Comparison of ENCODE assay signal across 30 cellular contexts in the genomic region with DNA sequence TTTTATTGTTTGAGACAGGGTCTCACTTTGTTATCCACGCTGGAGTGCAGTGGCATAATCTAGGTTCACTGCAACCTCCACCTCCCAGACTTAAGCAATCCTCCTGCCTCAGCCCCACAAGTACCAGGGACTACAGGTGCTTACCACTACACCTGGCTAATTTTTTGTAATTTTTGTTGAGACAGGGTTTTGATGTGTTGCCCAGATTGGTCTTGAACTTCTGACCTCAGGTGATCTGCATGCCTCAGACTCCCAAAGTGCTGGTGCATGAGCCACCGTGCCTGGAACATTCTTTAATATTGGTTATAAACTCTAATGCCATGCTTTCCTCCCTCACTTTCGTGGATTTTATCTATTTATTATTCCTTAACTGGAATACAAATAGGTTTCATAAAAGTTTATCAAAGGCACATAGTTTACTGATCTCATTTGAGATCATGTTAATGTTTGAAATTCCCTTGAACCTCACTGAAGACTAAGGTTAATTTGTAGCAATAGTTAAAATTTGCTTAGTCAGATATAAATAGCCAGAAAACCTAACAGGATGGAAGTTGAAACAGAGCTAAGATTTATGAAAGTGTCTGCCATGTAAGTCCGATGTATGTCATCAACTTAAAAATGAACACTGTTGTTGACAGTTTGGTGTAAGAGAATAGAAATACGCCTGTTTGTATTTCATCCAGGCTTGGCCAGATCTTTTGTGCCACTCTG. TPM values are rescaled to one million over a fixed set of nuclear protein-coding genes. Genes with fewer than 3 reads are reported as not detected.
DNase-seq lines count a peak whose midpoint lies in the region; ATAC-seq, FAIRE-seq and TF ChIP-seq lines count a peak whose summit lies in the region.
"Had no signal": no experiment of that assay in that cellular context is flagged by ENCODE, and none has a peak within 500 bp of the region (broad histone marks: within the 10 kb centered on the region; RNA-seq: fewer than 3 reads in every experiment).

No MANE protein-coding gene starts in this region.

- intact Hi-C loops in heart left ventricle (cut with DNase I), result no loop called here
- intact Hi-C loops in K562 (cut with micrococcal nuclease), result no loop called here
- intact Hi-C loops in lower lobe of right lung (cut with DNase I), result no loop called here
- intact Hi-C loops in kidney (cut with DNase I), result no loop called here

- ATAC-seq in heart left ventricle (no peak), K562 (no peak), lower lobe of right lung (peak; percentile 13 to 23), HG02642 (IDR thresholded peaks at IDR 0.05; ENCODE audit: poor library complexity, unreplicated experiment) (no peak)
- ATAC-seq: gastrocnemius medialis had no signal

- WGBS in heart left ventricle, 4 donors, result 88 to 95% (median 91%) methylated on average over 5 of the region's 5 CpGs
- 87% methylated on average over 5 of the region's 5 CpGs for WGBS in K562 (ENCODE audit: insufficient coverage, low coverage, missing lambda C conversion rate)

- CTCF ChIA-PET in K562 (lab: Yijun Ruan, JAX; ENCODE audit: low intra/inter-chr PET ratio), result no interaction called here

- no peak for TF ChIP-seq RAD21 in K562 (CRISPR knock-in tag; conservative IDR thresholded peaks at IDR 0.05 in 1 of 2, IDR thresholded peaks at IDR 0.05 in 1 of 2)

- DNase-seq in cardiac muscle cell (ENCODE audit: low read depth in 1 of 2, low spot score in 1 of 2), result no peak
- DNase-seq in heart left ventricle, result no peak
- no peak for DNase-seq in K562 (ENCODE audit: extremely low read depth in 1 of 4, low spot score in 3 of 4)
- DNase-seq in lower lobe of right lung, result no peak
- DNase-seq in GM03348 (ENCODE audit: low spot score), result no peak
- no peak for DNase-seq in kidney
- DNase-seq in GM12891 (ENCODE audit: insufficient read length, low spot score), result no peak
- DNase-seq: activated CD8-positive, alpha-beta memory T cell treated with anti-CD3 and anti-CD28 coated beads for 24 hours; activated effector memory CD4-positive, alpha-beta T cell treated with Interleukin-2 at 50 U/mL for 16 hours; activated T-cell treated with anti-CD3 and anti-CD28 coated beads for 4 hours; AML-193; CD4-positive, alpha-beta T cell; dermis blood vessel endothelial cell; gastrocnemius medialis; HFFc6; NCI-H1092; NCI-H187; NCI-H2171; NCI-H510A; PC-9; Right ventricle myocardium superior; small intestine; stimulated activated naive CD4-positive, alpha-beta T cell; T-helper 2 cell; testis had no signal

- no peak overlapping the region for H2AFZ ChIP-seq in K562 (ENCODE audit: low read depth, low read length)
- H2AFZ ChIP-seq: PC-9 had no signal

- no peak overlapping the region for H3K4me2 ChIP-seq in K562 (ENCODE audit: insufficient read depth, low read length)

- H3K9me3 ChIP-seq in cardiac muscle cell (ENCODE audit: low read depth) (no peaks in the 10 kb centered on the region), heart left ventricle (no peaks in the 10 kb centered on the region), K562 (replicated peaks; ENCODE audit: control insufficient read depth, insufficient read depth, low read depth, low read length) (no peaks in the 10 kb centered on the region; the same call in 1 of the 2 replicates), lower lobe of right lung (no peaks in the 10 kb centered on the region), kidney (ENCODE audit: control insufficient read depth in 1 of 2, low read length in 2 of 2) (no peaks in the 10 kb centered on the region)
- H3K9me3 ChIP-seq: gastrocnemius medialis, testis had no signal

- H3K9me1 ChIP-seq in K562 (ENCODE audit: control insufficient read depth, insufficient read depth, low read length), result no peaks in the 10 kb centered on the region

- BruUV-seq in K562 (replicated peaks; lab: Mats Ljungman, UMichigan), result no TSS peak

- peak overlapping the region; percentile 28 for H3K27ac ChIP-seq in cardiac muscle cell
- H3K27ac ChIP-seq in heart left ventricle, result no peak overlapping the region
- no peak overlapping the region for H3K27ac ChIP-seq in K562 (ENCODE audit: extremely low read depth, low read depth, low read length)
- H3K27ac ChIP-seq in lower lobe of right lung, result no peak overlapping the region
- no peak overlapping the region for H3K27ac ChIP-seq in kidney (ENCODE audit: low read depth in 2 of 2, low read length in 2 of 2)
- H3K27ac ChIP-seq: gastrocnemius medialis, testis had no signal

- H3K4me3 ChIP-seq in cardiac muscle cell (no peak overlapping the region), heart left ventricle (no peak overlapping the region), K562 (no peak overlapping the region), lower lobe of right lung (no peak overlapping the region), kidney (ENCODE audit: low read length in 2 of 2) (no peak overlapping the region)
- H3K4me3 ChIP-seq: gastrocnemius medialis, PC-9, testis had no signal

- no peaks in the 10 kb centered on the region for H3K27me3 ChIP-seq in cardiac muscle cell
- no peaks in the 10 kb centered on the region for H3K27me3 ChIP-seq in heart left ventricle
- no peaks in the 10 kb centered on the region for H3K27me3 ChIP-seq in K562 (ENCODE audit: control insufficient read depth in 2 of 2, insufficient read depth in 2 of 2, low read length in 2 of 2)
- no peaks in the 10 kb centered on the region for H3K27me3 ChIP-seq in lower lobe of right lung (ENCODE audit: low read depth)
- H3K27me3 ChIP-seq: gastrocnemius medialis, testis had no signal

- POLR2A ChIA-PET in K562 (lab: Yijun Ruan, JAX), result no interaction called here

- in situ Hi-C loops in K562 (cut with MboI), result no loop called here

- no peaks in the 10 kb centered on the region for H3K4me1 ChIP-seq in cardiac muscle cell (ENCODE audit: low read depth)
- peaks cover 0 to 14% (median 0%) of the 10 kb centered on the region in 12 donors for H3K4me1 ChIP-seq in heart left ventricle
- no peaks in the 10 kb centered on the region for H3K4me1 ChIP-seq in K562 (replicated peaks in 1 of 2; ENCODE audit: control insufficient read depth in 2 of 2, insufficient read depth in 2 of 2, low read length in 2 of 2)
- H3K4me1 ChIP-seq in lower lobe of right lung, result peaks cover 12% of the 10 kb centered on the region
- H3K4me1 ChIP-seq in kidney (ENCODE audit: control insufficient read depth in 1 of 2, insufficient read depth in 1 of 2, low read depth in 1 of 2, low read length in 2 of 2), result peaks cover 0 to 11% of the 10 kb centered on the region in 2 donors
- H3K4me1 ChIP-seq: testis had no signal

- TF ChIP-seq EP300 in K562 (IDR thresholded peaks at IDR 0.05; ENCODE audit: low read length), result no peak

- H3K9ac ChIP-seq in K562 (ENCODE audit: insufficient read depth in 1 of 2, low read depth in 2 of 2, low read length in 2 of 2), result no peak overlapping the region
- no peak overlapping the region for H3K9ac ChIP-seq in kidney (ENCODE audit: low read length in 2 of 2)

- peaks cover 38% of the 10 kb centered on the region; the same call in 2 of the 3 replicates for H3K79me2 ChIP-seq in K562 (ENCODE audit: control insufficient read depth, insufficient read depth, low read length)

- TF ChIP-seq CTCF in cardiac muscle cell (IDR thresholded peaks at IDR 0.05; ENCODE audit: low read depth, low read length) (no peak), heart left ventricle (IDR thresholded peaks at IDR 0.05) (no peak), K562 (IDR thresholded peaks at IDR 0.05 in 2 of 3, conservative IDR thresholded peaks at IDR 0.05 in 1 of 3; ENCODE audit: insufficient read depth in 2 of 3, low read depth in 1 of 3, low read length in 3 of 3) (no peak), lower lobe of right lung (IDR thresholded peaks at IDR 0.05) (no peak), kidney (IDR thresholded peaks at IDR 0.05; ENCODE audit: borderline replicate concordance, extremely low read depth, insufficient read depth) (no peak)

- H4K20me1 ChIP-seq in K562 (replicated peaks; ENCODE audit: control insufficient read depth, insufficient read depth, low read length), result 0 out of 2 replicates have a peak, but pooled peaks cover 4% of the 10 kb centered on the region

- H3K36me3 ChIP-seq in cardiac muscle cell (peaks cover 12% of the 10 kb centered on the region), heart left ventricle (peaks cover 0 to 92% (median 66%) of the 10 kb centered on the region in 9 donors), K562 (ENCODE audit: control insufficient read depth, insufficient read depth, low read length) (peaks cover 34% of the 10 kb centered on the region; the same call in 2 of the 3 replicates), lower lobe of right lung (peaks cover 61% of the 10 kb centered on the region), kidney (ENCODE audit: control insufficient read depth in 1 of 2, insufficient read depth in 2 of 2, low read length in 2 of 2) (peaks cover 6 to 14% of the 10 kb centered on the region in 2 donors)

- TF ChIP-seq POLR2A in heart left ventricle (IDR thresholded peaks at IDR 0.05) (no peak), K562 (conservative IDR thresholded peaks at IDR 0.05) (no peak), GM12891 (IDR thresholded peaks at IDR 0.05; ENCODE audit: low read depth, low read length) (no peak)

- no peak for FAIRE-seq in K562 (lab: Jason Lieb, UNC)
- FAIRE-seq in kidney (lab: Jason Lieb, UNC), result no peak
- FAIRE-seq in GM12891 (lab: Jason Lieb, UNC), result no peak
- FAIRE-seq: D721Med, GM18507, H1, small intestine, urothelium cell line had no signal

RNA-seq across cellular contexts. Expression of a gene that starts 27.6 kb away (rescaled TPM):
- total RNA-seq in cardiac muscle cell (28.2 and 37.8 TPM in 2 replicates), heart left ventricle (10 to 100 TPM; 26.7 to 66.4 (median 38.6) TPM), K562 (2014; rRNA removed) (19.0 and 21.3 TPM in 2 replicates), K562 (2014; rRNA removed; fragmentation: Illumina TruSeq; extraction: Trizol) (22.3 and 23.4 TPM in 2 replicates), K562 (2015; rRNA removed; fragmentation: Illumina TruSeq; extraction: Trizol) (26.4 and 27.1 TPM in 2 replicates), K562 (2021) (37.9 and 39.3 TPM in 2 replicates), lower lobe of right lung (80.5 TPM), kidney (82.6 TPM)
- polyA plus RNA-seq in cardiac muscle cell (17.6 and 21.0 TPM in 2 replicates), heart left ventricle (10 to 100 TPM; 23.4 to 33.5 TPM), K562 (2011; rRNA removed) (19.0 and 30.7 TPM in 2 replicates), K562 (2014; fragmentation: Illumina TruSeq; extraction: Trizol) (35.1 and 37.7 TPM in 2 replicates), K562 (2014; fragmentation: Nextera tagmentation; extraction: Ambion mirVana) (1 to 10 TPM; 5.0 to 7.2 TPM), K562 (2014; rRNA removed) (19.8 and 21.3 TPM in 2 replicates), kidney (ENCODE audit: insufficient read depth, low read depth, low replicate concordance) (16.2 TPM)
- 208 and 244 TPM in 2 replicates for total RNA-seq in K562 (2011; cell fraction: chromatin; rRNA removed; ENCODE audit: low replicate concordance)
- 95.6 and 101 TPM in 2 replicates for total RNA-seq in K562 (2011; cell fraction: nucleolus; rRNA removed)
- 128 and 146 TPM in 2 replicates for total RNA-seq in K562 (2011; cell fraction: nucleoplasm; rRNA removed)
- 23.8 and 26.0 TPM in 2 replicates for polyA plus RNA-seq in K562 (2011; cell fraction: cytosol; rRNA removed)
- 71.8 and 106 TPM in 2 replicates for polyA plus RNA-seq in K562 (2011; cell fraction: nucleus; rRNA removed)
- 25.1 and 26.1 TPM in 2 replicates for polyA plus RNA-seq in K562 (2012)
- 65.3 and 71.5 TPM in 2 replicates for polyA minus RNA-seq in K562 (2011; rRNA and poly(A)+ RNA removed)
- 31.0 and 35.6 TPM in 2 replicates for polyA minus RNA-seq in K562 (2011; cell fraction: cytosol; rRNA and poly(A)+ RNA removed)
- polyA minus RNA-seq in K562 (2011; cell fraction: nucleus; rRNA and poly(A)+ RNA removed), result 38.8 and 59.3 TPM in 2 replicates
- 42.6 TPM for polyA plus RNA-seq in GM12891 (2012; ENCODE audit: low read depth, missing spikeins)

Comparison
In these comparisons a context has a peak if more than half of its experiments do, and no peak if none do; other contexts are left out.
1. ATAC-seq: peak in lower lobe of right lung (2 of 2); none in heart left ventricle (0 of 4), K562 (single experiment) and HG02642 (single experiment).